8 cellular contexts compared by ENCODE assay signal in the genomic region with DNA sequence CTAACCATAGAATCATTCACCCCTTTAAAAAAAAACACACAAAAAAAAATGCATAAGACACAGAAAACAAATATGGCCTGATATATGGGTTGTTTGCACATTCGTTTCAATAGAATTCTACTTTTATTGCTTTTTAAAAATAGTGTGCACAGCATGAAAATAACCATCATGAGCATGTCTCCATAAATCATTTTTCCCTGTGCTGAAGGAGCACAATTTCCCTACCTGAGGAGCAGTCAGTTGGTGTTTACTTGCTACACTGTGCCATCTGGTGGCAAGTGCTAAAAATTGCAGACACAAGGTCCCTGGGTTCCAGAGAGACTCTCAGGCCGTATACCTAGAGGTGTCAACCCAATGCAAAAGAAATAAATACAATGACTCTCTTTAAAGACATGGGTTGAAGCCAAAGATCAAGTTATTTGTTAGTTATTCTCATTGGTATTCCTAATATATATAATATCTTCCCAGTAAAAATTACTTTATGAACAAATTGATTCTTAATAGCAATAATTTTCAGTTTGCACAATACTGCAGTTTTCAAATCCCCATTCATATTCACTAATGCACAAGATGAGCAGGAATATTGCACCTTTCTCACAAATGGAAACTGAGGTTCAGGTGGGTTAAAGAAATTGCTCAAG.
DNase-seq lines count a peak whose midpoint lies in the region; ATAC-seq and FAIRE-seq lines count a peak whose summit lies in the region.

No MANE protein-coding gene starts in this region.

- peak; percentile 95 for ATAC-seq in HG02852 (IDR thresholded peaks at IDR 0.05; ENCODE audit: unreplicated experiment)

- peaks cover 0 to 9% (median 5%) of the 10 kb centered on the region in 6 donors for H3K9me3 Mint-ChIP-seq in immature natural killer cell

- no peaks in the 10 kb centered on the region for H3K4me1 Mint-ChIP-seq in immature natural killer cell

- H3K27ac Mint-ChIP-seq in immature natural killer cell, result no peak overlapping the region

- FAIRE-seq in GM18507 (lab: Jason Lieb, UNC), result peak; percentile 82

- H3K27me3 Mint-ChIP-seq in immature natural killer cell (ENCODE audit: low read depth in 3 of 3), result peaks cover 0 to 2% (median 1%) of the 10 kb centered on the region in 3 donors

- H3K36me3 Mint-ChIP-seq in immature natural killer cell, result no peaks in the 10 kb centered on the region

- DNase-seq in COLO668 (lab: John Stamatoyannopoulos, UW; ENCODE audit: unreplicated experiment) (peak; percentile 8), GM18507 (ENCODE audit: extremely low spot score, insufficient read length, low read depth) (peak; percentile 2), NCI-H2081 (lab: John Stamatoyannopoulos, UW) (peak; percentile 13 to 47), amniotic stem cell (lab: John Stamatoyannopoulos, UW) (peak; percentile 33), kidney tubule cell (ENCODE audit: low spot score) (peak; percentile 67), immature natural killer cell (no peak)
- no peak for DNase-seq in effector CD4-positive, alpha-beta T cell

- no peak overlapping the region for H3K4me3 Mint-ChIP-seq in immature natural killer cell

Comparison
In these comparisons a context has a peak if more than half of its experiments do, and no peak if none do; other contexts are left out.
1. DNase-seq: peak in COLO668 (single experiment), GM18507 (single experiment), NCI-H2081 (2 of 2), amniotic stem cell (single experiment) and kidney tubule cell (single experiment); none in immature natural killer cell (0 of 3) and effector CD4-positive, alpha-beta T cell (single experiment).